ENCODE assay signal across 2 cellular contexts in genomic region chr6:30901436-30901835, GRCh38.
A peak's percentile ranks its signal among the peaks of the same experiment; 100 is the strongest.
TF ChIP-seq lines count a peak whose summit lies in the region.

No MANE protein-coding gene starts in this region.

TF ChIP-seq in K562, 482 proteins besides CTCF, POLR2A, EP300 and RAD21:
- TF ChIP-seq ZFX (CRISPR knock-in tag; IDR thresholded peaks at IDR 0.05) (no peak), TAF9B (IDR thresholded peaks at IDR 0.05; ENCODE audit: partially characterized antibody) (no peak), TEAD1 (CRISPR knock-in tag; IDR thresholded peaks at IDR 0.05) (no peak), GATAD2A (IDR thresholded peaks at IDR 0.05) (no peak), EGR1 (conservative IDR thresholded peaks at IDR 0.05) (no peak), TAL1 (IDR thresholded peaks at IDR 0.05) (no peak), ZNF140 (CRISPR knock-in tag; IDR thresholded peaks at IDR 0.05) (no peak), CEBPB (tag; IDR thresholded peaks at IDR 0.05) (peak; percentile 73), SMARCA5 (IDR thresholded peaks at IDR 0.05) (no peak), HES1 (IDR thresholded peaks at IDR 0.05; ENCODE audit: low read depth) (no peak), SOX6 (IDR thresholded peaks at IDR 0.05) (no peak), EZH2 (IDR thresholded peaks at IDR 0.05; ENCODE audit: borderline replicate concordance, low read depth, low read length) (no peak), ATF3 (IDR thresholded peaks at IDR 0.05) (peak; percentile 80), ATF3 (CRISPR knock-in tag; conservative IDR thresholded peaks at IDR 0.05) (no peak), ZC3H8 (IDR thresholded peaks at IDR 0.05) (no peak), MCM5 (IDR thresholded peaks at IDR 0.05; ENCODE audit: low read depth) (no peak), ZNF311 (CRISPR knock-in tag; IDR thresholded peaks at IDR 0.05) (no peak), DDX20 (tag; IDR thresholded peaks at IDR 0.05; ENCODE audit: low read depth) (no peak), HDAC3 (IDR thresholded peaks at IDR 0.05; ENCODE audit: borderline replicate concordance, partially characterized antibody) (no peak), ZNF609 (CRISPR knock-in tag; IDR thresholded peaks at IDR 0.05; ENCODE audit: borderline replicate concordance) (no peak), ARHGAP35 (IDR thresholded peaks at IDR 0.05; ENCODE audit: partially characterized antibody) (no peak), SRSF3 (IDR thresholded peaks at IDR 0.05; ENCODE audit: insufficient read depth, low read length) (no peak), CEBPG (CRISPR knock-in tag; IDR thresholded peaks at IDR 0.05) (peak; percentile 78), CEBPG (tag; conservative IDR thresholded peaks at IDR 0.05 in 1 of 2, IDR thresholded peaks at IDR 0.05 in 1 of 2) (peak in 1 of 2 experiments; percentile 72; a peak in 3 of 4 replicates), ZFP1 (CRISPR knock-in tag; IDR thresholded peaks at IDR 0.05) (no peak), JUND (IDR thresholded peaks at IDR 0.05; ENCODE audit: borderline replicate concordance, low read depth, low read length) (no peak), JUND (tag; IDR thresholded peaks at IDR 0.05; ENCODE audit: borderline replicate concordance, low read depth, low read length) (no peak), TGIF2 (CRISPR knock-in tag; IDR thresholded peaks at IDR 0.05) (no peak)
- TF ChIP-seq, protein P1, sequence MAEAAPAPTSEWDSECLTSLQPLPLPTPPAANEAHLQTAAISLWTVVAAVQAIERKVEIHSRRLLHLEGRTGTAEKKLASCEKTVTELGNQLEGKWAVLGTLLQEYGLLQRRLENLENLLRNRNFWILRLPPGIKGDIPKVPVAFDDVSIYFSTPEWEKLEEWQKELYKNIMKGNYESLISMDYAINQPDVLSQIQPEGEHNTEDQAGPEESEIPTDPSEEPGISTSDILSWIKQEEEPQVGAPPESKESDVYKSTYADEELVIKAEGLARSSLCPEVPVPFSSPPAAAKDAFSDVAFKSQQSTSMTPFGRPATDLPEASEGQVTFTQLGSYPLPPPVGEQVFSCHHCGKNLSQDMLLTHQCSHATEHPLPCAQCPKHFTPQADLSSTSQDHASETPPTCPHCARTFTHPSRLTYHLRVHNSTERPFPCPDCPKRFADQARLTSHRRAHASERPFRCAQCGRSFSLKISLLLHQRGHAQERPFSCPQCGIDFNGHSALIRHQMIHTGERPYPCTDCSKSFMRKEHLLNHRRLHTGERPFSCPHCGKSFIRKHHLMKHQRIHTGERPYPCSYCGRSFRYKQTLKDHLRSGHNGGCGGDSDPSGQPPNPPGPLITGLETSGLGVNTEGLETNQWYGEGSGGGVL (CRISPR knock-in tag; IDR thresholded peaks at IDR 0.05) = no peak

TF ChIP-seq in SK-N-SH treated with all-trans-retinoic acid at 6 μM for 48 hours, 23 proteins besides CTCF, POLR2A, EP300 and RAD21:
- TF ChIP-seq, protein P2, sequence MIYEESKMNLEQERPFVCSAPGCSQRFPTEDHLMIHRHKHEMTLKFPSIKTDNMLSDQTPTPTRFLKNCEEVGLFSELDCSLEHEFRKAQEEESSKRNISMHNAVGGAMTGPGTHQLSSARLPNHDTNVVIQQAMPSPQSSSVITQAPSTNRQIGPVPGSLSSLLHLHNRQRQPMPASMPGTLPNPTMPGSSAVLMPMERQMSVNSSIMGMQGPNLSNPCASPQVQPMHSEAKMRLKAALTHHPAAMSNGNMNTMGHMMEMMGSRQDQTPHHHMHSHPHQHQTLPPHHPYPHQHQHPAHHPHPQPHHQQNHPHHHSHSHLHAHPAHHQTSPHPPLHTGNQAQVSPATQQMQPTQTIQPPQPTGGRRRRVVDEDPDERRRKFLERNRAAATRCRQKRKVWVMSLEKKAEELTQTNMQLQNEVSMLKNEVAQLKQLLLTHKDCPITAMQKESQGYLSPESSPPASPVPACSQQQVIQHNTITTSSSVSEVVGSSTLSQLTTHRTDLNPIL (CRISPR knock-in tag; IDR thresholded peaks at IDR 0.05; ENCODE audit: low read depth) = no peak
- TF ChIP-seq PATZ1 (CRISPR knock-in tag; IDR thresholded peaks at IDR 0.05; ENCODE audit: borderline replicate concordance) (no peak), CSDC2 (CRISPR knock-in tag; IDR thresholded peaks at IDR 0.05) (no peak), TOX (CRISPR knock-in tag; IDR thresholded peaks at IDR 0.05; ENCODE audit: borderline replicate concordance) (no peak), OSR1 (CRISPR knock-in tag; IDR thresholded peaks at IDR 0.05) (no peak), ZFP3 (CRISPR knock-in tag; IDR thresholded peaks at IDR 0.05) (no peak), SNAI2 (CRISPR knock-in tag; IDR thresholded peaks at IDR 0.05) (no peak), ZNF70 (CRISPR knock-in tag; IDR thresholded peaks at IDR 0.05) (no peak), ESRRG (CRISPR knock-in tag; IDR thresholded peaks at IDR 0.05) (no peak), ZNF8 (CRISPR knock-in tag; IDR thresholded peaks at IDR 0.05) (no peak), ZNF565 (CRISPR knock-in tag; conservative IDR thresholded peaks at IDR 0.05; ENCODE audit: low read depth) (no peak), ZC3H10 (CRISPR knock-in tag; IDR thresholded peaks at IDR 0.05) (no peak), ARNTL (CRISPR knock-in tag; IDR thresholded peaks at IDR 0.05; ENCODE audit: borderline replicate concordance, low read depth) (no peak), PPARA (CRISPR knock-in tag; IDR thresholded peaks at IDR 0.05; ENCODE audit: borderline replicate concordance) (no peak), TCF4 (CRISPR knock-in tag; IDR thresholded peaks at IDR 0.05; ENCODE audit: borderline replicate concordance) (no peak), ISL1 (CRISPR knock-in tag; IDR thresholded peaks at IDR 0.05) (no peak), ZFP30 (CRISPR knock-in tag; IDR thresholded peaks at IDR 0.05) (no peak), POU6F1 (CRISPR knock-in tag; IDR thresholded peaks at IDR 0.05; ENCODE audit: borderline replicate concordance, low read depth) (no peak), GLIS3 (CRISPR knock-in tag; IDR thresholded peaks at IDR 0.05) (no peak)
- TF ChIP-seq, protein P3, sequence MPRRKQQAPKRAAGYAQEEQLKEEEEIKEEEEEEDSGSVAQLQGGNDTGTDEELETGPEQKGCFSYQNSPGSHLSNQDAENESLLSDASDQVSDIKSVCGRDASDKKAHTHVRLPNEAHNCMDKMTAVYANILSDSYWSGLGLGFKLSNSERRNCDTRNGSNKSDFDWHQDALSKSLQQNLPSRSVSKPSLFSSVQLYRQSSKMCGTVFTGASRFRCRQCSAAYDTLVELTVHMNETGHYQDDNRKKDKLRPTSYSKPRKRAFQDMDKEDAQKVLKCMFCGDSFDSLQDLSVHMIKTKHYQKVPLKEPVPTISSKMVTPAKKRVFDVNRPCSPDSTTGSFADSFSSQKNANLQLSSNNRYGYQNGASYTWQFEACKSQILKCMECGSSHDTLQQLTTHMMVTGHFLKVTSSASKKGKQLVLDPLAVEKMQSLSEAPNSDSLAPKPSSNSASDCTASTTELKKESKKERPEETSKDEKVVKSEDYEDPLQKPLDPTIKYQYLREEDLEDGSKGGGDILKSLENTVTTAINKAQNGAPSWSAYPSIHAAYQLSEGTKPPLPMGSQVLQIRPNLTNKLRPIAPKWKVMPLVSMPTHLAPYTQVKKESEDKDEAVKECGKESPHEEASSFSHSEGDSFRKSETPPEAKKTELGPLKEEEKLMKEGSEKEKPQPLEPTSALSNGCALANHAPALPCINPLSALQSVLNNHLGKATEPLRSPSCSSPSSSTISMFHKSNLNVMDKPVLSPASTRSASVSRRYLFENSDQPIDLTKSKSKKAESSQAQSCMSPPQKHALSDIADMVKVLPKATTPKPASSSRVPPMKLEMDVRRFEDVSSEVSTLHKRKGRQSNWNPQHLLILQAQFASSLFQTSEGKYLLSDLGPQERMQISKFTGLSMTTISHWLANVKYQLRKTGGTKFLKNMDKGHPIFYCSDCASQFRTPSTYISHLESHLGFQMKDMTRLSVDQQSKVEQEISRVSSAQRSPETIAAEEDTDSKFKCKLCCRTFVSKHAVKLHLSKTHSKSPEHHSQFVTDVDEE (CRISPR knock-in tag; IDR thresholded peaks at IDR 0.05) = no peak
